Comparison of ENCODE assay signal across 1 cellular context in genomic region chr11:558503-558902, GRCh38.
A peak's percentile ranks its signal among the peaks of the same experiment; 100 is the strongest.
TF ChIP-seq lines count a peak whose summit lies in the region.

No MANE protein-coding gene starts in this region.

TF ChIP-seq in HEK293, 187 proteins besides CTCF, POLR2A, EP300 and RAD21 (continued from another document):
- TF ChIP-seq ZBTB10 (tag by site-specific recombination; IDR thresholded peaks at IDR 0.05) (no peak), ZNF843 (tag by site-specific recombination; IDR thresholded peaks at IDR 0.05) (no peak), KLF8 (tag by site-specific recombination; IDR thresholded peaks at IDR 0.05) (0 out of 2 replicates have a peak, but pooled peaks have one; percentile 17), HIC1 (tag by site-specific recombination; IDR thresholded peaks at IDR 0.05) (no peak), ZNF654 (tag by site-specific recombination; IDR thresholded peaks at IDR 0.05; ENCODE audit: low read depth) (no peak), ZNF133 (tag by site-specific recombination; IDR thresholded peaks at IDR 0.05) (no peak)
TF ChIP-seq in HEK293: peak in this region for 2.
